8 cellular contexts compared by ENCODE assay signal in the genomic region with DNA sequence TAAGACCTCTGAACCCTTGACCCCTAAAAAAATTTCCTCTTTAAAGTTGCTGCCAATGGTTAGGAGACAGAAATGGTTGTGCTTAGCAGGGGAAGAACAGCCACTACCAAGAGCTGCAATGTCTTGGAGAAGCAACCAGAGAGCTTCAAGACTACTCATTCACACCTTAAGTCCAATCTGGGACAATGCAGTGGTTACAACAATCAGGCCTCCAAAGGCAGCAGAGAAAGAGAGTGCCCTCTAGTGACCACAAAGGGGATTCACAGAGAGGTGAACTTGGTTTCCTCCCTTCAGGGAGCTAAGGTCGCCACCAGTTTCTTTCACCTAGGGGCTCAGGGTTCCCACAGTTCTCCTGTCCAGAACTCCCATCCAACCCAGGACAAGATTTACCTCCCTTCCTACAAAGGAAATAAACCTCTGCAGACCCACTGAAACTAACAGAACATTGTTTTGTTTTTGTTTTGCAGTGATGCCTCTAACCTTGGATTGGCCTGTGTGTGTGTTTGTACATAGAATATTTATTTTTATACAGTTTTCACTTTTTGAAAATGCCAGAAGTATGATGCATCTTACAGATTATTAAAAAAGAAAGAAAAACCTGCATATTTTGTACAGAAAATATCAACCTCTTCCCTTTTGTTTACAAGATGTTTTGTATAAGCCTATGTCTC.
DNase-seq lines count a peak whose midpoint lies in the region; ATAC-seq and TF ChIP-seq lines count a peak whose summit lies in the region.

No MANE protein-coding gene starts in this region.

- H3F3A ChIP-seq in OCI-LY1 (ENCODE audit: insufficient read depth, low read length), result no peaks in the 10 kb centered on the region

- no peak overlapping the region for H3K4me2 ChIP-seq in OCI-LY1 (ENCODE audit: low read length)

- peak; percentile 55 for ATAC-seq in HG03378 (IDR thresholded peaks at IDR 0.05; ENCODE audit: unreplicated experiment)
- ATAC-seq in GM21529 (IDR thresholded peaks at IDR 0.05; ENCODE audit: unreplicated experiment), result no peak

- H3K36me3 ChIP-seq in OCI-LY1 (ENCODE audit: insufficient read depth, low read length) (no peaks in the 10 kb centered on the region), liver (ENCODE audit: control insufficient read depth in 4 of 4, insufficient read depth in 3 of 4, low read depth in 1 of 4, low read length in 3 of 4) (no peaks in the 10 kb centered on the region)

- H2AFZ ChIP-seq in OCI-LY1 (ENCODE audit: low read length), result no peak overlapping the region

- H3K9me3 ChIP-seq in OCI-LY1 (ENCODE audit: low read length), result no peaks in the 10 kb centered on the region
- no peaks in the 10 kb centered on the region for H3K9me3 ChIP-seq in liver (ENCODE audit: control insufficient read depth in 4 of 4, low read length in 3 of 4)

- H3K4me1 ChIP-seq in OCI-LY1 (ENCODE audit: insufficient read depth, low read length, severe bottlenecking), result peaks cover 3% of the 10 kb centered on the region
- no peaks in the 10 kb centered on the region for H3K4me1 ChIP-seq in liver (ENCODE audit: control insufficient read depth in 4 of 4, insufficient read depth in 4 of 4, low read length in 3 of 4)

- H3K9ac ChIP-seq in OCI-LY1 (ENCODE audit: low read length), result no peak overlapping the region
- H3K9ac ChIP-seq in liver (ENCODE audit: low read depth in 1 of 2, low read length in 2 of 2), result no peak overlapping the region

- H3K4me3 ChIP-seq in OCI-LY1 (ENCODE audit: low read depth, low read length, poor library complexity, severe bottlenecking) (no peak overlapping the region), liver (ENCODE audit: low read depth in 1 of 3, low read length in 3 of 3) (no peak overlapping the region)

- no peaks in the 10 kb centered on the region for H3K9me2 ChIP-seq in OCI-LY1 (ENCODE audit: low read depth, low read length)

- peak; percentile 94 for TF ChIP-seq CTCF in 22Rv1 (IDR thresholded peaks at IDR 0.05)
- TF ChIP-seq CTCF in OCI-LY1 (IDR thresholded peaks at IDR 0.05; ENCODE audit: low read length), result peak; percentile 81
- peak; percentile 61 for TF ChIP-seq CTCF in liver (IDR thresholded peaks at IDR 0.05; ENCODE audit: low read depth, low read length, missing input control)

- H3K27ac ChIP-seq in 22Rv1 (no peak overlapping the region), OCI-LY1 (ENCODE audit: low read depth, low read length, poor library complexity, severe bottlenecking) (no peak overlapping the region), liver (ENCODE audit: low read depth in 1 of 2, low read length in 2 of 2) (no peak overlapping the region)

- H3K27me3 ChIP-seq in OCI-LY1 (ENCODE audit: insufficient read depth, low read length), result no peaks in the 10 kb centered on the region; the same call in none of the 2 replicates
- no peaks in the 10 kb centered on the region for H3K27me3 ChIP-seq in liver (ENCODE audit: control insufficient read depth in 4 of 4, insufficient read depth in 4 of 4, low read length in 3 of 4)

- no peaks in the 10 kb centered on the region for H4K20me1 ChIP-seq in OCI-LY1 (ENCODE audit: insufficient read depth, low read length)

- H3K79me2 ChIP-seq in OCI-LY1 (ENCODE audit: insufficient read depth, low read length), result no peaks in the 10 kb centered on the region

- WGBS in liver, result 76% methylated on average over 1 of the region's 1 CpG

- DNase-seq in ELR (ENCODE audit: low read depth) (peak; percentile 69), cerebellar cortex (ENCODE audit: low spot score) (peak; percentile 67)
- DNase-seq in effector CD8-positive, alpha-beta T cell (lab: John Stamatoyannopoulos, UW), result no peak

- TF ChIP-seq RAD21 in liver (IDR thresholded peaks at IDR 0.05), result peak; percentile 72 to 82

TF ChIP-seq in liver, 16 proteins besides CTCF, POLR2A, EP300 and RAD21:
- TF ChIP-seq HNF4A (conservative IDR thresholded peaks at IDR 0.05) (peak in 1 of 2 donors; percentile 33), TAF1 (conservative IDR thresholded peaks at IDR 0.05) (no peak), FOXA2 (IDR thresholded peaks at IDR 0.05) (no peak), EGR1 (IDR thresholded peaks at IDR 0.05; ENCODE audit: low read depth in 2 of 2) (no peak), YY1 (IDR thresholded peaks at IDR 0.05) (no peak), FOXA1 (IDR thresholded peaks at IDR 0.05) (no peak), RXRA (IDR thresholded peaks at IDR 0.05) (peak; percentile 27 to 88), HNF4G (IDR thresholded peaks at IDR 0.05) (no peak), JUND (IDR thresholded peaks at IDR 0.05) (no peak), SP1 (IDR thresholded peaks at IDR 0.05) (no peak), NR2F2 (IDR thresholded peaks at IDR 0.05) (peak; percentile 55), GABPA (IDR thresholded peaks at IDR 0.05 in 1 of 2, conservative IDR thresholded peaks at IDR 0.05 in 1 of 2) (no peak)
- TF ChIP-seq, protein P1, sequence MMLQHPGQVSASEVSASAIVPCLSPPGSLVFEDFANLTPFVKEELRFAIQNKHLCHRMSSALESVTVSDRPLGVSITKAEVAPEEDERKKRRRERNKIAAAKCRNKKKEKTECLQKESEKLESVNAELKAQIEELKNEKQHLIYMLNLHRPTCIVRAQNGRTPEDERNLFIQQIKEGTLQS (IDR thresholded peaks at IDR 0.05), result no peak
- TF ChIP-seq, protein P2, sequence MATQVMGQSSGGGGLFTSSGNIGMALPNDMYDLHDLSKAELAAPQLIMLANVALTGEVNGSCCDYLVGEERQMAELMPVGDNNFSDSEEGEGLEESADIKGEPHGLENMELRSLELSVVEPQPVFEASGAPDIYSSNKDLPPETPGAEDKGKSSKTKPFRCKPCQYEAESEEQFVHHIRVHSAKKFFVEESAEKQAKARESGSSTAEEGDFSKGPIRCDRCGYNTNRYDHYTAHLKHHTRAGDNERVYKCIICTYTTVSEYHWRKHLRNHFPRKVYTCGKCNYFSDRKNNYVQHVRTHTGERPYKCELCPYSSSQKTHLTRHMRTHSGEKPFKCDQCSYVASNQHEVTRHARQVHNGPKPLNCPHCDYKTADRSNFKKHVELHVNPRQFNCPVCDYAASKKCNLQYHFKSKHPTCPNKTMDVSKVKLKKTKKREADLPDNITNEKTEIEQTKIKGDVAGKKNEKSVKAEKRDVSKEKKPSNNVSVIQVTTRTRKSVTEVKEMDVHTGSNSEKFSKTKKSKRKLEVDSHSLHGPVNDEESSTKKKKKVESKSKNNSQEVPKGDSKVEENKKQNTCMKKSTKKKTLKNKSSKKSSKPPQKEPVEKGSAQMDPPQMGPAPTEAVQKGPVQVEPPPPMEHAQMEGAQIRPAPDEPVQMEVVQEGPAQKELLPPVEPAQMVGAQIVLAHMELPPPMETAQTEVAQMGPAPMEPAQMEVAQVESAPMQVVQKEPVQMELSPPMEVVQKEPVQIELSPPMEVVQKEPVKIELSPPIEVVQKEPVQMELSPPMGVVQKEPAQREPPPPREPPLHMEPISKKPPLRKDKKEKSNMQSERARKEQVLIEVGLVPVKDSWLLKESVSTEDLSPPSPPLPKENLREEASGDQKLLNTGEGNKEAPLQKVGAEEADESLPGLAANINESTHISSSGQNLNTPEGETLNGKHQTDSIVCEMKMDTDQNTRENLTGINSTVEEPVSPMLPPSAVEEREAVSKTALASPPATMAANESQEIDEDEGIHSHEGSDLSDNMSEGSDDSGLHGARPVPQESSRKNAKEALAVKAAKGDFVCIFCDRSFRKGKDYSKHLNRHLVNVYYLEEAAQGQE (IDR thresholded peaks at IDR 0.05), result no peak
- TF ChIP-seq, protein P3, sequence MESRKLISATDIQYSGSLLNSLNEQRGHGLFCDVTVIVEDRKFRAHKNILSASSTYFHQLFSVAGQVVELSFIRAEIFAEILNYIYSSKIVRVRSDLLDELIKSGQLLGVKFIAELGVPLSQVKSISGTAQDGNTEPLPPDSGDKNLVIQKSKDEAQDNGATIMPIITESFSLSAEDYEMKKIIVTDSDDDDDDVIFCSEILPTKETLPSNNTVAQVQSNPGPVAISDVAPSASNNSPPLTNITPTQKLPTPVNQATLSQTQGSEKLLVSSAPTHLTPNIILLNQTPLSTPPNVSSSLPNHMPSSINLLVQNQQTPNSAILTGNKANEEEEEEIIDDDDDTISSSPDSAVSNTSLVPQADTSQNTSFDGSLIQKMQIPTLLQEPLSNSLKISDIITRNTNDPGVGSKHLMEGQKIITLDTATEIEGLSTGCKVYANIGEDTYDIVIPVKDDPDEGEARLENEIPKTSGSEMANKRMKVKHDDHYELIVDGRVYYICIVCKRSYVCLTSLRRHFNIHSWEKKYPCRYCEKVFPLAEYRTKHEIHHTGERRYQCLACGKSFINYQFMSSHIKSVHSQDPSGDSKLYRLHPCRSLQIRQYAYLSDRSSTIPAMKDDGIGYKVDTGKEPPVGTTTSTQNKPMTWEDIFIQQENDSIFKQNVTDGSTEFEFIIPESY (IDR thresholded peaks at IDR 0.05), result no peak
- TF ChIP-seq, protein P4, sequence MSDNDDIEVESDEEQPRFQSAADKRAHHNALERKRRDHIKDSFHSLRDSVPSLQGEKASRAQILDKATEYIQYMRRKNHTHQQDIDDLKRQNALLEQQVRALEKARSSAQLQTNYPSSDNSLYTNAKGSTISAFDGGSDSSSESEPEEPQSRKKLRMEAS (IDR thresholded peaks at IDR 0.05), result no peak
